In genomic region chr13:37127706-37128241, GRCh38 we compare ENCODE assay signal across 12 cellular contexts. TPM values are rescaled to one million over a fixed set of nuclear protein-coding genes. Genes with fewer than 3 reads are reported as not detected.
DNase-seq lines count a peak whose midpoint lies in the region; ATAC-seq and TF ChIP-seq lines count a peak whose summit lies in the region.
"Had no signal": no experiment of that assay in that cellular context is flagged by ENCODE, and none has a peak within 500 bp of the region (broad histone marks: within the 10 kb centered on the region; RNA-seq: fewer than 3 reads in every experiment).

No MANE protein-coding gene starts in this region.

- intact Hi-C loops in heart left ventricle (cut with DNase I), result no loop called here
- intact Hi-C loops in posterior cingulate gyrus (cut with DNase I), result no loop called here
- intact Hi-C loops in prostate gland (cut with DNase I), result no loop called here

- ATAC-seq in heart left ventricle (peak; percentile 93 to 96 (median 94)), HG03280 (IDR thresholded peaks at IDR 0.05; ENCODE audit: unreplicated experiment) (no peak), HG02798 (IDR thresholded peaks at IDR 0.05; ENCODE audit: poor library complexity, unreplicated experiment) (no peak)

- H3K36me3 ChIP-seq in heart left ventricle (no peaks in the 10 kb centered on the region), prostate gland (no peaks in the 10 kb centered on the region)

- DNase-seq in DMS 273 (lab: John Stamatoyannopoulos, UW; ENCODE audit: unreplicated experiment) (peak; percentile 77), amniotic stem cell (lab: John Stamatoyannopoulos, UW) (peak; percentile 21), heart left ventricle (peak in 4 of 5 donors; percentile 27 to 53 (median 40)), posterior cingulate gyrus (peak in 7 of 10 donors; percentile 15 to 86 (median 29)), NCI-H774 (lab: John Stamatoyannopoulos, UW) (no peak), prostate gland (ENCODE audit: low spot score) (no peak)
- DNase-seq: activated B cell treated with CpG ODN at 0.5 μM for 24 hours, kidney, OCI-M1 had no signal

- TF ChIP-seq POLR2A in heart left ventricle (IDR thresholded peaks at IDR 0.05) (no peak), prostate gland (IDR thresholded peaks at IDR 0.05) (no peak)

- H3K4me3 ChIP-seq in heart left ventricle (no peak overlapping the region), prostate gland (no peak overlapping the region)

- TF ChIP-seq CTCF in heart left ventricle (IDR thresholded peaks at IDR 0.05), result no peak
- no peak for TF ChIP-seq CTCF in prostate gland (IDR thresholded peaks at IDR 0.05)

- H3K27me3 ChIP-seq in heart left ventricle, result no peaks in the 10 kb centered on the region
- H3K27me3 ChIP-seq in prostate gland (replicated peaks; ENCODE audit: insufficient read depth), result no peaks in the 10 kb centered on the region

- H3K4me1 ChIP-seq in heart left ventricle, result peaks cover 0 to 22% (median 10%) of the 10 kb centered on the region in 12 donors
- no peaks in the 10 kb centered on the region for H3K4me1 ChIP-seq in prostate gland (replicated peaks)

- H3K9me3 ChIP-seq in heart left ventricle, result no peaks in the 10 kb centered on the region
- H3K9me3 ChIP-seq in prostate gland, result no peaks in the 10 kb centered on the region

- H3K27ac ChIP-seq in heart left ventricle (peak overlapping the region in 11 of 12 donors; percentile 2 to 67 (median 60)), prostate gland (no peak overlapping the region)

- 28 to 45% (median 34%) methylated on average over 3 of the region's 3 CpGs for WGBS in heart left ventricle, 4 donors
- WGBS in prostate gland, result 12% methylated on average over 3 of the region's 3 CpGs

RNA-seq across cellular contexts. Expression of gene CSNK1A1L, which starts 22.3 kb away (rescaled TPM):
- total RNA-seq in heart left ventricle (not detected), prostate gland (1 to 10 TPM in 1 of 2 donors, not detected in 1; 1.6 TPM)
- polyA plus RNA-seq in heart left ventricle, result not detected
- total RNA-seq: activated B cell treated with CpG ODN at 0.5 μM for 24 hours, Calu3, kidney had no signal

Comparison
In these comparisons a context has a peak if more than half of its experiments do, and no peak if none do; other contexts are left out.
1. DNase-seq: peak in DMS 273 (single experiment), amniotic stem cell (single experiment), heart left ventricle (4 of 5) and posterior cingulate gyrus (7 of 10); none in NCI-H774 (single experiment) and prostate gland (single experiment).
2. ATAC-seq: peak in heart left ventricle (4 of 4); none in HG03280 (single experiment) and HG02798 (single experiment).
3. H3K27ac ChIP-seq: peak in heart left ventricle (11 of 12); none in prostate gland (0 of 2).